ENCODE assay signal across 8 cellular contexts in genomic region chr12:39272934-39273770, GRCh38.
A peak's percentile ranks its signal among the peaks of the same experiment; 100 is the strongest.
DNase-seq lines count a peak whose midpoint lies in the region; ATAC-seq, FAIRE-seq and TF ChIP-seq lines count a peak whose summit lies in the region.

No MANE protein-coding gene starts in this region.

- H3F3A ChIP-seq in SU-DHL-6 (ENCODE audit: insufficient read depth) = no peaks in the 10 kb centered on the region

- H3K9me3 ChIP-seq in AG04450 (ENCODE audit: control insufficient read depth, insufficient read depth, low read length) = no peaks in the 10 kb centered on the region
- no peaks in the 10 kb centered on the region for H3K9me3 ChIP-seq in SU-DHL-6 (ENCODE audit: insufficient read depth, low read length)

- CTCF ChIA-PET in AG04450 (lab: Charles Lee) = interaction anchor here (0.5 to 2.1 kb wide), 17 partner anchors 8 to 1135 kb away, joined by 3 to 21 read pairs (median 3); no protein-coding TSS in a partner anchor

- peak; percentile 57 for TF ChIP-seq CTCF in AG04450 (IDR thresholded peaks at IDR 0.05; ENCODE audit: low read depth, low read length)
- TF ChIP-seq CTCF in SU-DHL-6 (IDR thresholded peaks at IDR 0.05; ENCODE audit: insufficient read depth, low read length, poor library complexity, severe bottlenecking) = peak; percentile 62

- FAIRE-seq in GM12891 (lab: Jason Lieb, UNC) = no peak

- no peak overlapping the region for H3K9ac ChIP-seq in SU-DHL-6 (ENCODE audit: low read length)

- TF ChIP-seq POLR2A in GM12891 (IDR thresholded peaks at IDR 0.05; ENCODE audit: low read depth, low read length) = no peak

- H3K27ac ChIP-seq in AG04450 (ENCODE audit: low read depth, low read length) (no peak overlapping the region), SU-DHL-6 (ENCODE audit: low read depth, low read length) (no peak overlapping the region)

- no peaks in the 10 kb centered on the region for H4K20me1 ChIP-seq in SU-DHL-6 (ENCODE audit: low read depth, low read length)

- DNase-seq in AG04450 (ENCODE audit: low read depth, low spot score) (no peak), GM03348 (ENCODE audit: low spot score) (peak; percentile 34), Kasumi-1 (lab: John Stamatoyannopoulos, UW) (peak; percentile 42 to 60), fibroblast of peridontal ligament (ENCODE audit: extremely low read depth) (peak; percentile 50), pons (ENCODE audit: low spot score) (peak; percentile 37), GM12891 (ENCODE audit: insufficient read length, low spot score) (no peak)

- POLR2A ChIA-PET in AG04450 (lab: Yijun Ruan, JAX) = no interaction called here

- H3K27me3 ChIP-seq in AG04450 (ENCODE audit: control insufficient read depth, insufficient read depth, low read length) (no peaks in the 10 kb centered on the region), SU-DHL-6 (ENCODE audit: low read length) (no peaks in the 10 kb centered on the region)

- H3K36me3 ChIP-seq in SU-DHL-6 (ENCODE audit: low read length) = no peaks in the 10 kb centered on the region

- no peak overlapping the region for H3K4me2 ChIP-seq in SU-DHL-6 (ENCODE audit: low read depth, low read length, poor library complexity, severe bottlenecking)

- H2AFZ ChIP-seq in SU-DHL-6 (ENCODE audit: low read depth, low read length, severe bottlenecking) = no peak overlapping the region

- H3K4me3 ChIP-seq in AG04450 (ENCODE audit: low read depth, low read length) (no peak overlapping the region), SU-DHL-6 (ENCODE audit: insufficient read depth, low read length, poor library complexity, severe bottlenecking) (no peak overlapping the region)

- no peaks in the 10 kb centered on the region for H3K79me2 ChIP-seq in SU-DHL-6 (ENCODE audit: insufficient read depth, low read length)

- ATAC-seq in HG02870 (IDR thresholded peaks at IDR 0.05; ENCODE audit: unreplicated experiment) = no peak

- H3K9me2 ChIP-seq in SU-DHL-6 (replicated peaks; ENCODE audit: insufficient read depth, low read length) = no peaks in the 10 kb centered on the region; the same call in 1 of the 2 replicates

TF ChIP-seq in GM12891, 5 proteins besides CTCF, POLR2A, EP300 and RAD21:
- TF ChIP-seq PAX5 (IDR thresholded peaks at IDR 0.05; ENCODE audit: insufficient read depth, low read length, severe bottlenecking) (no peak), SPI1 (IDR thresholded peaks at IDR 0.05; ENCODE audit: low read depth, low read length) (no peak), POU2F2 (IDR thresholded peaks at IDR 0.05; ENCODE audit: low read depth, low read length) (no peak), TAF1 (IDR thresholded peaks at IDR 0.05; ENCODE audit: low read depth, low read length) (no peak), POLR2AphosphoS5 (IDR thresholded peaks at IDR 0.05; ENCODE audit: low read depth, low read length) (no peak)

Comparison
In these comparisons a context has a peak if more than half of its experiments do, and no peak if none do; other contexts are left out.
1. DNase-seq: peak in GM03348 (single experiment), Kasumi-1 (2 of 2), fibroblast of peridontal ligament (single experiment) and pons (single experiment); none in AG04450 (single experiment) and GM12891 (single experiment).